ENCODE assay signal across 8 cellular contexts in genomic region chr10:100481462-100482081, GRCh38. TPM values are rescaled to one million over a fixed set of nuclear protein-coding genes. Genes with fewer than 3 reads are reported as not detected.
DNase-seq lines count a peak whose midpoint lies in the region; ATAC-seq and TF ChIP-seq lines count a peak whose summit lies in the region.

No MANE protein-coding gene starts in this region.

- no peak for TF ChIP-seq CTCF in astrocyte of the spinal cord (IDR thresholded peaks at IDR 0.05; ENCODE audit: low read depth, low read length)

- in situ Hi-C loops in astrocyte of the spinal cord (cut with HindIII; ENCODE audit: low sequenced_read_pairs) = no loop called here

- peak; percentile 86 for DNase-seq in NCI-H1694 treated with DMSO at 0.1 percent for 48 hours (lab: John Stamatoyannopoulos, UW)
- DNase-seq in T-helper 9 cell = peak; percentile 84
- peak; percentile 84 for DNase-seq in astrocyte of the spinal cord (ENCODE audit: low read depth, low spot score)
- DNase-seq in hypothalamus (lab: John Stamatoyannopoulos, UW) = peak; percentile 8 to 88 (median 63)
- DNase-seq in retina = peak; percentile 99
- DNase-seq in mesenteric fat pad (ENCODE audit: low spot score) = no peak

- ATAC-seq in GM18499 (IDR thresholded peaks at IDR 0.05; ENCODE audit: insufficient read depth, unreplicated experiment) = peak; percentile 79
- peak; percentile 96 for ATAC-seq in HG02885 (IDR thresholded peaks at IDR 0.05; ENCODE audit: poor library complexity, unreplicated experiment)

- peak overlapping the region; percentile 37 for H3K4me3 ChIP-seq in astrocyte of the spinal cord (ENCODE audit: low read depth, low read length)

RNA-seq across cellular contexts. Expression of gene WNT8B, which starts 18.8 kb away (rescaled TPM):
- not detected for total RNA-seq in mesenteric fat pad

RNA-seq across cellular contexts. Expression of gene SEC31B, which starts 38.1 kb away (rescaled TPM):
- 9.8 TPM for total RNA-seq in mesenteric fat pad

RNA-seq across cellular contexts. Expression of gene NDUFB8, which starts 48.1 kb away (rescaled TPM):
- 123 TPM for total RNA-seq in mesenteric fat pad

RNA-seq across cellular contexts. Expression of gene HIF1AN, which starts 54.2 kb away (rescaled TPM):
- total RNA-seq in mesenteric fat pad = 29.2 TPM
